Comparison of ENCODE assay signal across 8 cellular contexts in genomic region chr19:55279773-55280643, GRCh38. TPM values are rescaled to one million over a fixed set of nuclear protein-coding genes. Genes with fewer than 3 reads are reported as not detected.
DNase-seq lines count a peak whose midpoint lies in the region; ATAC-seq, FAIRE-seq and TF ChIP-seq lines count a peak whose summit lies in the region.

HSPBP1 (minus strand) TSS chr19:55280110; CDS start chr19:55279608, 502 bp downstream.

- peak within 1 kb of the TSS; percentile 100 for H3K4me3 Mint-ChIP-seq in T-helper 17 cell

- no peaks in the 10 kb centered on the region for H3K9me3 ChIP-seq in T-helper 17 cell (ENCODE audit: control insufficient read depth, low read length, poor library complexity, severe bottlenecking)
- H3K9me3 ChIP-seq in prostate gland, result no peaks in the 10 kb centered on the region

- peaks cover 3% of the 10 kb centered on the region for H3K4me1 ChIP-seq in prostate gland (replicated peaks)

- peak in 1 of 4 experiments; percentile 6 for TF ChIP-seq CTCF in prostate gland (IDR thresholded peaks at IDR 0.05)

- H3K4me1 Mint-ChIP-seq in T-helper 17 cell, result peaks cover 31% of the 10 kb centered on the region

- ATAC-seq in HG02884 (IDR thresholded peaks at IDR 0.05; ENCODE audit: unreplicated experiment) (peak; percentile 51), T-helper 17 cell (peak; percentile 89), left ventricle myocardium superior (peak; percentile 93)

- no peaks in the 10 kb centered on the region for H3K27me3 Mint-ChIP-seq in T-helper 17 cell

- TF ChIP-seq POLR2A in GM12892 (IDR thresholded peaks at IDR 0.05; ENCODE audit: low read depth, low read length), result peak; percentile 78; the same call in 1 of the 2 replicates
- TF ChIP-seq POLR2A in prostate gland (IDR thresholded peaks at IDR 0.05), result peak; percentile 26

- no peaks in the 10 kb centered on the region for H3K27me3 ChIP-seq in prostate gland (replicated peaks; ENCODE audit: insufficient read depth)

- H3K27ac ChIP-seq in prostate gland, result peak within 1 kb of the TSS; percentile 68 to 81

- H3K36me3 Mint-ChIP-seq in T-helper 17 cell (ENCODE audit: low read depth), result peaks cover 3% of the 10 kb centered on the region

- DNase-seq in GM12892 (ENCODE audit: insufficient read length) (peak; percentile 76), NCI-H1694 treated with DMSO at 0.1 percent for 48 hours (lab: John Stamatoyannopoulos, UW) (peak; percentile 93), T-helper 17 cell (peak; percentile 91 to 96 (median 95)), amygdala (lab: John Stamatoyannopoulos, UW) (peak; percentile 64 to 96 (median 88)), left ventricle myocardium superior (peak; percentile 91), prostate gland (ENCODE audit: low spot score) (peak; percentile 94), urothelium cell line (ENCODE audit: low spot score) (peak; percentile 95)

- peaks cover 0 to 7% of the 10 kb centered on the region in 2 donors for H3K36me3 ChIP-seq in prostate gland

- peak within 1 kb of the TSS; percentile 53 to 69 for H3K4me3 ChIP-seq in prostate gland

- peak within 1 kb of the TSS; percentile 99 for H3K27ac Mint-ChIP-seq in T-helper 17 cell

- WGBS in prostate gland, result 3% methylated on average over 52 of the region's 52 CpGs

- peak; percentile 96 for FAIRE-seq in GM12892 (lab: Jason Lieb, UNC)
- peak; percentile 71 for FAIRE-seq in urothelium cell line (lab: Jason Lieb, UNC)

- intact Hi-C loops in left ventricle myocardium superior (cut with micrococcal nuclease) (no loop called here), prostate gland (cut with DNase I) (loop anchor here (1.0 to 10.0 kb wide), 2 partner anchors 21 to 225 kb away; partner anchors contain the start of gene PPP6R1)

RNA-seq across cellular contexts. Expression of gene HSPBP1, which starts in this region (rescaled TPM):
- 7.7 TPM for polyA plus RNA-seq in GM12892 (2012; ENCODE audit: missing spikeins)
- total RNA-seq in T-helper 17 cell (10 to 100 TPM; 19.1 to 23.1 TPM), left ventricle myocardium superior (28.6 TPM), prostate gland (10 to 100 TPM; 33.6 to 36.0 TPM)

Comparison
In these comparisons a context has a peak if more than half of its experiments do, and no peak if none do; other contexts are left out.
1. Peak in every context shown above with its lines: DNase-seq, ATAC-seq, H3K4me3 ChIP-seq and H3K27ac ChIP-seq.